ENCODE assay signal across 29 cellular contexts in the genomic region with DNA sequence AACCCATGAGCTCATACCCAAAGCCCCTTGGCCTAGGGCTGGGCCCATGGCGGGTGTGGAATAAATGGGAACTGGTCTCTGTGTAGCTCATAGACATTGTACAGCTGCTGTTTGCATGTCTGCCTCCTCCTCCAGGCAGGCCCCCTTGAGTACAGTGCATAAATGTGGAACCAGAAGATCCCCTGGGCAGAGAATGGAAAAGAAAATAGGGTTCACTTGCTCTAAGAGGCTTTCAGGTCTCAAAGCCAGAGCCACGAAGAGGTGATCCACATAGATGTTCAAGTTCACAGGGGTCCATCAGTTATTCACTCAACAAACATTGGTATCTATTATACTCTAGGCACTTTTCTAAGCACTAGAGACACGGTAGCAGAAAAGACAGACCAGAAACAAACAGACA.
"Had no signal": no experiment of that assay in that cellular context is flagged by ENCODE, and none has a peak within 500 bp of the region (broad histone marks: within the 10 kb centered on the region; RNA-seq: fewer than 3 reads in every experiment).

No MANE protein-coding gene starts in this region.

- H3K4me3 Mint-ChIP-seq: dendritic cell treated with granulocyte-macrophage colony-stimulating factor and Interleukin-4, amounts not matched to agents 40 ng/mL and 50 ng/mL, for 4 days; effector memory CD8-positive, alpha-beta T cell; endodermal cell had no signal

- ATAC-seq: effector memory CD8-positive, alpha-beta T cell; esophagus mucosa; foreskin keratinocyte; gastrocnemius medialis; gastroesophageal sphincter; heart left ventricle; heart right ventricle had no signal

- H3K4me1 ChIP-seq: colonic mucosa, foreskin keratinocyte, gastrocnemius medialis, heart left ventricle had no signal

- H3K4me1 Mint-ChIP-seq: endodermal cell had no signal

- DNase-seq: colonic mucosa; cortex of kidney; dermis blood vessel endothelial cell; dorsolateral prefrontal cortex; effector CD4-positive, alpha-beta T cell; effector CD8-positive, alpha-beta T cell; effector memory CD4-positive, alpha-beta T cell; effector memory CD8-positive, alpha-beta T cell; endodermal cell; erythroblast; esophagus squamous epithelium; foreskin fibroblast; foreskin keratinocyte; foreskin melanocyte; gastrocnemius medialis; glutamatergic neuron; head of caudate nucleus; heart left ventricle; heart right ventricle had no signal

- FAIRE-seq: colon, endometrium, endothelial cell of umbilical vein, frontal cortex had no signal

- H3K27me3 ChIP-seq: colonic mucosa, foreskin keratinocyte had no signal

- H3K9me3 Mint-ChIP-seq: dendritic cell treated with granulocyte-macrophage colony-stimulating factor and Interleukin-4, amounts not matched to agents 40 ng/mL and 50 ng/mL, for 4 days; effector memory CD8-positive, alpha-beta T cell; endodermal cell had no signal

- H3K4me3 ChIP-seq: colonic mucosa, coronary artery, dorsolateral prefrontal cortex, esophagus muscularis mucosa, esophagus squamous epithelium, gastrocnemius medialis, gastroesophageal sphincter, heart left ventricle, heart right ventricle had no signal

- H3K36me3 ChIP-seq: colonic mucosa, esophagus muscularis mucosa, esophagus squamous epithelium, gastrocnemius medialis, gastroesophageal sphincter, heart left ventricle, heart right ventricle had no signal

- H3K27ac ChIP-seq: colonic mucosa, coronary artery, dorsolateral prefrontal cortex, epithelial cell of prostate, esophagus muscularis mucosa, esophagus squamous epithelium, foreskin keratinocyte, gastrocnemius medialis, gastroesophageal sphincter, heart left ventricle, heart right ventricle had no signal

- H3K27ac Mint-ChIP-seq: dendritic cell treated with granulocyte-macrophage colony-stimulating factor and Interleukin-4, amounts not matched to agents 40 ng/mL and 50 ng/mL, for 4 days; effector memory CD8-positive, alpha-beta T cell; endodermal cell had no signal

- H3K9me3 ChIP-seq: colonic mucosa, esophagus muscularis mucosa, esophagus squamous epithelium, gastrocnemius medialis, gastroesophageal sphincter, heart left ventricle, heart right ventricle had no signal
